8 cellular contexts compared by ENCODE assay signal in the genomic region with DNA sequence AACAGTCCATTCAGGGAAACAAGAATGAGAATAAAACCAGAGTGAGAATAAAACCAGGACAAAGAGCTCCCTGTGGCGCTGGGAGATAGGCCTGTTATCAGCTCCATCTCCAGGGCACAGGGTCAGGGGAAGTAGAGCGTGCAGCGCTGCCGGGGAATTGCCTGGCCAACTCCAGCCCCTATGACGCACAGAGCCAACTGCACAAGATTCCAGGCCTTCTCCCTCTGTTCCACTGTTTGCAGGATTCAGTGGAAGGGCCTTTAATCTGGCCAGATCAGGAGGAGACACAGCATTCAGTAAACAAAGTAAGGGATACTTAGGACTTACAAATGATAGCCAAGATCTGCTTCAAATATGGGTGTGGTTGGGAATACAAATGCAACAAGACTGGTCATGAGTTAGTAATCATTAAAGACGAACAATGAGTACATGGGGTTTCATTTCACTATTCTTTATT. TPM values are rescaled to one million over a fixed set of nuclear protein-coding genes. Genes with fewer than 3 reads are reported as not detected.
DNase-seq lines count a peak whose midpoint lies in the region; ATAC-seq and TF ChIP-seq lines count a peak whose summit lies in the region.

No MANE protein-coding gene starts in this region.

- peak overlapping the region; percentile 96 for H3K27ac ChIP-seq in 22Rv1

- peak; percentile 94 for DNase-seq in NCI-H460 (ENCODE audit: extremely low read depth, low read depth)
- DNase-seq in epidermal melanocyte (ENCODE audit: insufficient read length, low spot score), result peak; percentile 48
- DNase-seq in mucosa of gallbladder (ENCODE audit: low spot score), result peak; percentile 81
- DNase-seq in KG1 (lab: John Stamatoyannopoulos, UW), result no peak

- no peak for TF ChIP-seq CTCF in 22Rv1 (IDR thresholded peaks at IDR 0.05)

- ATAC-seq in HG03097 (IDR thresholded peaks at IDR 0.05; ENCODE audit: low FRiP score, unreplicated experiment), result no peak
- ATAC-seq in HG02852 (IDR thresholded peaks at IDR 0.05; ENCODE audit: unreplicated experiment), result no peak
- no peak for ATAC-seq in HG03565 (IDR thresholded peaks at IDR 0.05; ENCODE audit: unreplicated experiment)

RNA-seq across cellular contexts. Expression of a gene that starts 49.4 kb away (rescaled TPM):
- 124 and 127 TPM in 2 replicates for total RNA-seq in NCI-H460 (2014; rRNA removed; shearing (Covaris generic))
- 185 and 255 TPM in 2 replicates for polyA plus RNA-seq in NCI-H460 (2014; cell fraction: nucleus; rRNA removed)
- total RNA-seq in mucosa of gallbladder, result 257 TPM
